ENCODE assay signal across 13 cellular contexts in the genomic region with DNA sequence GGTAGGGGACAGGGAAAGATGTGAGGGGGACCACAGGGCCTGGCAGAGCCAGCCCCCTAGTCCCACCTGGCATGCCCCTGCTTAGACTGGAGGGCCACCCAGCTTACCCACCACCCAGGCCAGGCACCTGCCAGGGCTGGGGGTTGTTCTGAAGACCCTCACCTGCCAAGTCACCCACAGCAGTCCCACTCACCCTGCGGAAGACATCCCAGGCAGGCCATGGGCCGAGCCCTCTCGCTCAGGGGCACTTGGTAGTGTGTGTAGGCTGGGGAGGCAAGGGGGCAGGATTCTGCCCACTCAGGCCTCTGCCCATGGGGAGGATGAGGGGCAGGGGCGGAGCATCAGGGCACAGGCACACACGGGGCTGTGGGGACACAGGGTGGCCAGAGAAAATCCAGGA. TPM values are rescaled to one million over a fixed set of nuclear protein-coding genes. Genes with fewer than 3 reads are reported as not detected.
DNase-seq lines count a peak whose midpoint lies in the region; ATAC-seq and TF ChIP-seq lines count a peak whose summit lies in the region.
"Had no signal": no experiment of that assay in that cellular context is flagged by ENCODE, and none has a peak within 500 bp of the region (broad histone marks: within the 10 kb centered on the region; RNA-seq: fewer than 3 reads in every experiment).

No MANE protein-coding gene starts in this region.

- H3K9me3 ChIP-seq in HUES48 (ENCODE audit: control insufficient read depth, insufficient read depth, low read length) (no peaks in the 10 kb centered on the region), lower lobe of right lung (no peaks in the 10 kb centered on the region), stomach smooth muscle (ENCODE audit: control insufficient read depth in 2 of 2, low read length in 2 of 2) (no peaks in the 10 kb centered on the region)

- H3K36me3 Mint-ChIP-seq in chondrocyte (ENCODE audit: low read depth), result no peaks in the 10 kb centered on the region
- H3K36me3 Mint-ChIP-seq: activated naive CD8-positive, alpha-beta T cell; memory B cell had no signal

- peak overlapping the region; percentile 57 for H3K4me3 Mint-ChIP-seq in chondrocyte (ENCODE audit: unreplicated experiment)
- H3K4me3 Mint-ChIP-seq: activated naive CD8-positive, alpha-beta T cell; memory B cell had no signal

- TF ChIP-seq CTCF in chondrocyte (IDR thresholded peaks at IDR 0.05) (no peak), lower lobe of right lung (IDR thresholded peaks at IDR 0.05) (no peak)

- H3K27me3 ChIP-seq in HUES48 (ENCODE audit: control insufficient read depth, insufficient read depth, low read length) (no peaks in the 10 kb centered on the region; the same call in 1 of the 2 replicates), lower lobe of right lung (ENCODE audit: low read depth) (no peaks in the 10 kb centered on the region), stomach smooth muscle (ENCODE audit: control insufficient read depth in 1 of 2, insufficient read depth in 2 of 2, low read length in 2 of 2) (no peaks in the 10 kb centered on the region)

- DNase-seq in chondrocyte (ENCODE audit: low spot score) (no peak), lower lobe of right lung (no peak), NCI-H82 (lab: John Stamatoyannopoulos, UW) (no peak)
- DNase-seq: AML-193, glutamatergic neuron, NCI-H2107 had no signal

- ATAC-seq in lower lobe of right lung, result no peak
- no peak for ATAC-seq in GM19467 (IDR thresholded peaks at IDR 0.05; ENCODE audit: unreplicated experiment)
- ATAC-seq in GM19328 (IDR thresholded peaks at IDR 0.05; ENCODE audit: unreplicated experiment), result no peak
- ATAC-seq in HG02884 (IDR thresholded peaks at IDR 0.05; ENCODE audit: unreplicated experiment), result no peak

- no peaks in the 10 kb centered on the region for H3K9me3 Mint-ChIP-seq in chondrocyte (ENCODE audit: low read depth)
- H3K9me3 Mint-ChIP-seq: memory B cell had no signal

- H3K27ac ChIP-seq in HUES48 (ENCODE audit: low read depth, low read length) (peak overlapping the region; percentile 34), lower lobe of right lung (peak overlapping the region; percentile 82), stomach smooth muscle (ENCODE audit: low read length) (peak overlapping the region; percentile 55)

- H3K27ac Mint-ChIP-seq in chondrocyte (ENCODE audit: unreplicated experiment), result peak overlapping the region; percentile 98
- H3K27ac Mint-ChIP-seq: activated naive CD8-positive, alpha-beta T cell; memory B cell had no signal

- H3K4me3 ChIP-seq in HUES48 (ENCODE audit: low read depth, low read length) (no peak overlapping the region), lower lobe of right lung (no peak overlapping the region), stomach smooth muscle (ENCODE audit: low read length in 2 of 2) (peak overlapping the region in 1 of 2 donors; percentile 35)

- intact Hi-C loops in lower lobe of right lung (cut with DNase I), result no loop called here

- no peaks in the 10 kb centered on the region for H3K27me3 Mint-ChIP-seq in chondrocyte (ENCODE audit: low read depth)
- H3K27me3 Mint-ChIP-seq: activated naive CD8-positive, alpha-beta T cell had no signal

- H3K9ac ChIP-seq in HUES48 (ENCODE audit: low read depth, low read length) (peak overlapping the region; percentile 5; the same call in 1 of the 2 replicates), stomach smooth muscle (ENCODE audit: low read length in 2 of 2) (peak overlapping the region in 1 of 2 donors; percentile 47)

- no peaks in the 10 kb centered on the region for H3K36me3 ChIP-seq in HUES48 (ENCODE audit: control insufficient read depth, insufficient read depth, low read length)
- no peaks in the 10 kb centered on the region for H3K36me3 ChIP-seq in lower lobe of right lung
- no peaks in the 10 kb centered on the region for H3K36me3 ChIP-seq in stomach smooth muscle (ENCODE audit: control insufficient read depth in 2 of 2, insufficient read depth in 2 of 2, low read length in 2 of 2)

- H3K4me1 ChIP-seq in HUES48 (ENCODE audit: control insufficient read depth, insufficient read depth, low read length) (peaks cover 17% of the 10 kb centered on the region; the same call in 1 of the 2 replicates), lower lobe of right lung (peaks cover 63% of the 10 kb centered on the region), stomach smooth muscle (ENCODE audit: control insufficient read depth, insufficient read depth, low read length) (peaks cover 60% of the 10 kb centered on the region)

- H3K4me1 Mint-ChIP-seq in chondrocyte (ENCODE audit: low read depth), result peaks cover 70% of the 10 kb centered on the region
- H3K4me1 Mint-ChIP-seq: memory B cell had no signal

RNA-seq across cellular contexts. Expression of a gene that starts 4.0 kb away (rescaled TPM):
- total RNA-seq in chondrocyte (123 to 135 TPM (median 128 TPM) in 3 replicates), lower lobe of right lung (38.3 TPM)

RNA-seq across cellular contexts. Expression of a gene that starts 7.2 kb away (rescaled TPM):
- total RNA-seq in chondrocyte (4.7 to 6.8 TPM (median 5.6 TPM) in 3 replicates), lower lobe of right lung (16.6 TPM)

RNA-seq across cellular contexts. Expression of a gene that starts 19.9 kb away (rescaled TPM):
- total RNA-seq in chondrocyte (35.9 to 41.0 TPM (median 36.4 TPM) in 3 replicates), lower lobe of right lung (33.9 TPM)

RNA-seq across cellular contexts. Expression of a gene that starts 33.3 kb away (rescaled TPM):
- total RNA-seq in chondrocyte (3.7 to 7.9 TPM (median 6.4 TPM) in 3 replicates), lower lobe of right lung (6.4 TPM)
